Comparison of ENCODE assay signal across 10 cellular contexts in genomic region chr19:41218249-41218614, GRCh38. TPM values are rescaled to one million over a fixed set of nuclear protein-coding genes. Genes with fewer than 3 reads are reported as not detected.
DNase-seq lines count a peak whose midpoint lies in the region; ATAC-seq and TF ChIP-seq lines count a peak whose summit lies in the region.
"Had no signal": no experiment of that assay in that cellular context is flagged by ENCODE, and none has a peak within 500 bp of the region (broad histone marks: within the 10 kb centered on the region; RNA-seq: fewer than 3 reads in every experiment).

No MANE protein-coding gene starts in this region.

- intact Hi-C loops in testis (cut with DNase I; ENCODE audit: low total_unique reads): no loop called here

- H3K36me3 Mint-ChIP-seq in activated CD4-positive, alpha-beta memory T cell treated with anti-CD3 and anti-CD28 coated beads, Interleukin-2, amount 10 ng/mL, durations not matched to agents 7 days and 5 days (ENCODE audit: low read depth): no peaks in the 10 kb centered on the region
- H3K36me3 Mint-ChIP-seq: immature natural killer cell had no signal

- H3K4me1 Mint-ChIP-seq in activated CD4-positive, alpha-beta memory T cell treated with anti-CD3 and anti-CD28 coated beads, Interleukin-2, amount 10 ng/mL, durations not matched to agents 7 days and 5 days: no peaks in the 10 kb centered on the region
- H3K4me1 Mint-ChIP-seq: immature natural killer cell had no signal

- peak overlapping the region; percentile 51 for H2AK5ac ChIP-seq in mesendoderm (ENCODE audit: low read length)

- no peaks in the 10 kb centered on the region for H3K27me3 ChIP-seq in Peyer's patch
- peaks cover 13 to 16% of the 10 kb centered on the region in 2 donors for H3K27me3 ChIP-seq in duodenal mucosa (ENCODE audit: control insufficient read depth in 1 of 2, insufficient read depth in 2 of 2, low read length in 2 of 2)
- H3K27me3 ChIP-seq in mesendoderm (ENCODE audit: insufficient read depth, low read length, poor library complexity): no peaks in the 10 kb centered on the region
- H3K27me3 ChIP-seq in testis: no peaks in the 10 kb centered on the region

- H2BK120ac ChIP-seq in mesendoderm (ENCODE audit: low read depth, low read length): no peak overlapping the region

- no peak overlapping the region for H4K5ac ChIP-seq in mesendoderm (ENCODE audit: low read length)

- peaks cover 2% of the 10 kb centered on the region for H3K79me1 ChIP-seq in mesendoderm (ENCODE audit: low read length)

- CTCF ChIA-PET in activated CD4-positive, alpha-beta memory T cell treated with anti-CD3 and anti-CD28 coated beads, Interleukin-2, amount 10 ng/mL, durations not matched to agents 7 days and 5 days (lab: Charles Lee): no interaction called here

- H3K36me3 ChIP-seq in Peyer's patch (no peaks in the 10 kb centered on the region), duodenal mucosa (ENCODE audit: control insufficient read depth in 1 of 2, insufficient read depth in 2 of 2, low read length in 2 of 2) (no peaks in the 10 kb centered on the region), mesendoderm (ENCODE audit: control insufficient read depth, insufficient read depth, low read length) (no peaks in the 10 kb centered on the region), testis (ENCODE audit: low read depth, missing control alignments) (no peaks in the 10 kb centered on the region)

- no peak overlapping the region for H3K4ac ChIP-seq in mesendoderm (ENCODE audit: low read depth, low read length)

- peaks cover 0 to 3% (median under 1%) of the 10 kb centered on the region in 4 donors for H3K4me1 ChIP-seq in Peyer's patch
- peaks cover 0 to 7% of the 10 kb centered on the region in 2 donors for H3K4me1 ChIP-seq in duodenal mucosa (ENCODE audit: control insufficient read depth in 1 of 2, insufficient read depth in 2 of 2, low read length in 2 of 2)
- peaks cover 2% of the 10 kb centered on the region for H3K4me1 ChIP-seq in mesendoderm (ENCODE audit: control insufficient read depth, low read depth, low read length)
- peaks cover 8% of the 10 kb centered on the region for H3K4me1 ChIP-seq in testis

- TF ChIP-seq CTCF in Peyer's patch (IDR thresholded peaks at IDR 0.05) (no peak), testis (IDR thresholded peaks at IDR 0.05) (no peak)

- no peaks in the 10 kb centered on the region for H3K9me3 ChIP-seq in Peyer's patch
- H3K9me3 ChIP-seq in duodenal mucosa (ENCODE audit: control insufficient read depth in 1 of 2, low read length in 2 of 2): no peaks in the 10 kb centered on the region
- no peaks in the 10 kb centered on the region for H3K9me3 ChIP-seq in testis

- no peak overlapping the region for H3K4me3 Mint-ChIP-seq in activated CD4-positive, alpha-beta memory T cell treated with anti-CD3 and anti-CD28 coated beads, Interleukin-2, amount 10 ng/mL, durations not matched to agents 7 days and 5 days
- H3K4me3 Mint-ChIP-seq: immature natural killer cell had no signal

- H3K4me3 ChIP-seq in Peyer's patch: peak overlapping the region in 2 of 4 donors; percentile 56 to 60
- H3K4me3 ChIP-seq in duodenal mucosa (ENCODE audit: low read depth in 1 of 2, low read length in 2 of 2): peak overlapping the region; percentile 51 to 65
- no peak overlapping the region for H3K4me3 ChIP-seq in mesendoderm (ENCODE audit: low read length)
- H3K4me3 ChIP-seq in testis: no peak overlapping the region

- H3K79me2 ChIP-seq in mesendoderm (ENCODE audit: control insufficient read depth, insufficient read depth, low read length): no peaks in the 10 kb centered on the region

- peak overlapping the region; percentile 88 for H2BK5ac ChIP-seq in mesendoderm (ENCODE audit: low read length)

- no peak for TF ChIP-seq POLR2A in Peyer's patch (IDR thresholded peaks at IDR 0.05)
- TF ChIP-seq POLR2A in testis (IDR thresholded peaks at IDR 0.05): no peak

- no CpG with 5 or more reads among the region's 7 CpGs for WGBS in mesendoderm (ENCODE audit: extremely low coverage, insufficient coverage, low lambda C conversion rate)
- WGBS in testis, 2 donors: 60 to 65% methylated on average over 7 of the region's 7 CpGs

- H3K23ac ChIP-seq in mesendoderm (ENCODE audit: low read length): peak overlapping the region; percentile 89

- peak overlapping the region; percentile 81 for H3K4me2 ChIP-seq in mesendoderm (ENCODE audit: low read length)

- H3K27ac Mint-ChIP-seq in activated CD4-positive, alpha-beta memory T cell treated with anti-CD3 and anti-CD28 coated beads, Interleukin-2, amount 10 ng/mL, durations not matched to agents 7 days and 5 days: no peak overlapping the region
- H3K27ac Mint-ChIP-seq: immature natural killer cell had no signal

- H3K27me3 Mint-ChIP-seq in activated CD4-positive, alpha-beta memory T cell treated with anti-CD3 and anti-CD28 coated beads, Interleukin-2, amount 10 ng/mL, durations not matched to agents 7 days and 5 days: peaks cover 36% of the 10 kb centered on the region

- H3K56ac ChIP-seq in mesendoderm (ENCODE audit: low read length): peak overlapping the region; percentile 93

- no peak overlapping the region for H2BK15ac ChIP-seq in mesendoderm (replicated peaks; ENCODE audit: low read depth)

- no peak for DNase-seq in Peyer's patch
- no peak for DNase-seq in mesendoderm
- DNase-seq in testis: no peak
- DNase-seq in iPS-NIHi7 (ENCODE audit: extremely low spot score): no peak
- DNase-seq in activated CD4-positive, alpha-beta memory T cell treated with anti-CD3 and anti-CD28 coated beads, Interleukin-2, amount 10 ng/mL, durations not matched to agents 7 days and 5 days: no peak
- DNase-seq: immature natural killer cell; stimulated activated CD4-positive, alpha-beta T cell treated with anti-CD3 and anti-CD28 coated beads, Interleukin-1b, Interleukin-23, amount 100 ng/mL, for 48 hours had no signal

- no peak overlapping the region for H4K8ac ChIP-seq in mesendoderm (ENCODE audit: low read depth, low read length)

- no peak overlapping the region for H3K18ac ChIP-seq in mesendoderm (ENCODE audit: low read length)

- peak overlapping the region in 1 of 2 donors; percentile 68 for H3K9ac ChIP-seq in duodenal mucosa (ENCODE audit: low read depth in 1 of 2, low read length in 2 of 2)
- H3K9ac ChIP-seq in mesendoderm (ENCODE audit: low read length): peak overlapping the region; percentile 79

- H3K27ac ChIP-seq in Peyer's patch (peak overlapping the region; percentile 74 to 93 (median 86)), duodenal mucosa (ENCODE audit: low read depth, low read length) (peak overlapping the region; percentile 39), mesendoderm (ENCODE audit: low read depth, low read length) (peak overlapping the region; percentile 69), testis (peak overlapping the region; percentile 95)

- POLR2A ChIA-PET in activated CD4-positive, alpha-beta memory T cell treated with anti-CD3 and anti-CD28 coated beads, Interleukin-2, amount 10 ng/mL, durations not matched to agents 7 days and 5 days (lab: Charles Lee): no interaction called here

- H3K9me3 Mint-ChIP-seq in activated CD4-positive, alpha-beta memory T cell treated with anti-CD3 and anti-CD28 coated beads, Interleukin-2, amount 10 ng/mL, durations not matched to agents 7 days and 5 days: no peaks in the 10 kb centered on the region
- H3K9me3 Mint-ChIP-seq: immature natural killer cell had no signal

- ATAC-seq in GM21360 (IDR thresholded peaks at IDR 0.05; ENCODE audit: unreplicated experiment) (no peak), GM21619 (IDR thresholded peaks at IDR 0.05; ENCODE audit: unreplicated experiment) (no peak)

RNA-seq across cellular contexts. Expression of gene AXL, which starts 0.8 kb away (rescaled TPM):
- 10 to 100 TPM in 3 of 4 donors, 1 to 10 TPM in 1; 7.2 to 46.2 (median 24.2) TPM for total RNA-seq in Peyer's patch
- polyA plus RNA-seq in mesendoderm (2013, experiment 1 of 2): 17.2 TPM
- polyA plus RNA-seq in mesendoderm (2013, experiment 2 of 2): 18.3 TPM
- total RNA-seq in testis: 100 to 1,000 TPM in 1 of 2 donors, 10 to 100 TPM in 1; 98.2 to 150 TPM
- polyA plus RNA-seq in testis (ENCODE audit: insufficient read depth, low read depth, low replicate concordance): 56.0 TPM
- under 1 TPM; 0.55 to 0.60 TPM for total RNA-seq in activated CD4-positive, alpha-beta memory T cell treated with anti-CD3 and anti-CD28 coated beads, Interleukin-2, amount 10 ng/mL, durations not matched to agents 7 days and 5 days

RNA-seq across cellular contexts. Expression of gene CYP2S1, which starts 25.2 kb away (rescaled TPM):
- 100 to 1,000 TPM in 1 of 4 donors, 10 to 100 TPM in 2, 1 to 10 TPM in 1; 4.1 to 147 (median 67.1) TPM for total RNA-seq in Peyer's patch
- 134 TPM for polyA plus RNA-seq in mesendoderm (2013, experiment 1 of 2)
- polyA plus RNA-seq in mesendoderm (2013, experiment 2 of 2): 137 TPM
- 1 to 10 TPM; 1.4 to 2.0 TPM for total RNA-seq in testis
- 1.6 TPM for polyA plus RNA-seq in testis (ENCODE audit: insufficient read depth, low read depth, low replicate concordance)
- total RNA-seq in activated CD4-positive, alpha-beta memory T cell treated with anti-CD3 and anti-CD28 coated beads, Interleukin-2, amount 10 ng/mL, durations not matched to agents 7 days and 5 days: 1 to 10 TPM in 1 of 2 experiments, under 1 TPM in 1; 0.68 to 1.6 TPM

RNA-seq across cellular contexts. Expression of gene HNRNPUL1, which starts 45.9 kb away (rescaled TPM):
- total RNA-seq in Peyer's patch: 100 to 1,000 TPM; 123 to 244 (median 167) TPM
- polyA plus RNA-seq in mesendoderm (2013, experiment 1 of 2): 241 TPM
- 240 TPM for polyA plus RNA-seq in mesendoderm (2013, experiment 2 of 2)
- total RNA-seq in testis: 100 to 1,000 TPM; 192 to 197 TPM
- 230 TPM for polyA plus RNA-seq in testis (ENCODE audit: insufficient read depth, low read depth, low replicate concordance)
- total RNA-seq in activated CD4-positive, alpha-beta memory T cell treated with anti-CD3 and anti-CD28 coated beads, Interleukin-2, amount 10 ng/mL, durations not matched to agents 7 days and 5 days: 100 to 1,000 TPM; 373 to 398 TPM

Comparison
In these comparisons a context has a peak if more than half of its experiments do, and no peak if none do; other contexts are left out.
1. H3K27ac ChIP-seq: peak in every context shown above with its lines; median percentile 95 in testis; 86 in Peyer's patch; 69 in mesendoderm; 39 in duodenal mucosa.
2. H3K4me3 ChIP-seq: peak in duodenal mucosa (2 of 2); none in mesendoderm (single experiment) and testis (0 of 2).
3. RNA of gene AXL, which starts 0.8 kb away (total RNA-seq): 98.2 to 150 TPM in testis and 7.2 to 46.2 TPM in Peyer's patch; 0.55 to 0.60 TPM in activated CD4-positive, alpha-beta memory T cell treated with anti-CD3 and anti-CD28 coated beads, Interleukin-2, amount 10 ng/mL, durations not matched to agents 7 days and 5 days; every median in the first group is over 4 times any median in the second.